ENCODE assay signal across 25 cellular contexts in the genomic region with DNA sequence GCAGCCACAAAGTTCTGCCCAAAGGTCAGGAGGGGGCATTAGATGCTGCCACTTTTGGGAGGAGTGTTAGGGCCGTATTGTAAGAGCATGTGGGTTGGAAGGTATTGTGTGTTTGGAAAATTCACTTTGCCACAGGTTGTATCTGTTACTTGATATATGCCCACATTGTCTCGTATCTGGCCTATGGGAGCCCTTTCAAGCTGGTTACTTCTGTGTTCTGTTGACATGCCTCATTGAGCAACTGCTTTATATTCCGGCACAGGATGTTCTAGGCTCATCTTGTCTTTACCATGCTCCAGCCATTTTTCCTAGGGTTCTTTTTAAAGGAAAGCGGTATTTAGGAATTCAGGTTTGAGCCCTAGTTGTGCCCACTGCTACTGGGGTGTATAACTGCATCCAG.
"Had no signal": no experiment of that assay in that cellular context is flagged by ENCODE, and none has a peak within 500 bp of the region (broad histone marks: within the 10 kb centered on the region; RNA-seq: fewer than 3 reads in every experiment).

No MANE protein-coding gene starts in this region.

- ATAC-seq: gastroesophageal sphincter, heart left ventricle, left cardiac atrium, mucosa of descending colon had no signal

- DNase-seq: activated CD4-positive, alpha-beta T cell treated with anti-CD3 and anti-CD28 coated beads for 1 hour; activated CD4-positive, alpha-beta T cell treated with anti-CD3 and anti-CD28 coated beads, Interleukin-2, amount 50 U/mL, for 1 hour; activated naive CD4-positive, alpha-beta T cell; activated T-cell treated with anti-CD3 and anti-CD28 coated beads, Interleukin-2, amount 50 U/mL, for 24 hours; adrenal gland; heart left ventricle; islet precursor cell; left cardiac atrium; mesenchymal stem cell; mucosa of descending colon; sigmoid colon; stimulated activated CD4-positive, alpha-beta T cell treated with anti-CD3 and anti-CD28 coated beads, Interleukin-15, amount 100 ng/mL, for 24 hours; stimulated activated naive CD4-positive, alpha-beta T cell; T-helper 1 cell; testis had no signal

- H3K27me3 ChIP-seq: adrenal gland, breast epithelium, gastroesophageal sphincter, heart left ventricle, neural progenitor cell, sigmoid colon, testis had no signal

- H3K4me3 ChIP-seq: adrenal gland, breast epithelium, coronary artery, gastroesophageal sphincter, heart left ventricle, mucosa of descending colon, neural progenitor cell, sigmoid colon, smooth muscle cell, testis had no signal

- FAIRE-seq: astrocyte, TTC549 had no signal

- H3K9me3 Mint-ChIP-seq: activated T-cell treated with anti-CD3 and anti-CD28 coated beads, Interleukin-2, amount 50 U/mL, for 24 hours; activated T-helper 2 cell treated with anti-CD3 and anti-CD28 coated beads, Interferon-gamma antibody, Interleukin-2, Interleukin-4, amounts not matched to agents 10 μg/mL and 5 μg/mL and 100 μg/mL, durations not matched to agents 14 hours and 24 hours and 36 hours; neural progenitor cell; type B pancreatic cell had no signal

- H3K27ac Mint-ChIP-seq: activated naive CD8-positive, alpha-beta T cell; activated T-cell treated with anti-CD3 and anti-CD28 coated beads, Interleukin-2, amount 50 U/mL, for 24 hours; activated T-helper 2 cell treated with anti-CD3 and anti-CD28 coated beads, Interferon-gamma antibody, Interleukin-2, Interleukin-4, amounts not matched to agents 10 μg/mL and 5 μg/mL and 100 μg/mL, durations not matched to agents 14 hours and 24 hours and 36 hours; neural progenitor cell; type B pancreatic cell had no signal

- H3K36me3 ChIP-seq: breast epithelium, neural progenitor cell had no signal

- H3K4me3 Mint-ChIP-seq: activated naive CD8-positive, alpha-beta T cell; activated T-cell treated with anti-CD3 and anti-CD28 coated beads, Interleukin-2, amount 50 U/mL, for 24 hours; neural progenitor cell; type B pancreatic cell had no signal

- H3K27ac ChIP-seq: adrenal gland, breast epithelium, coronary artery, gastroesophageal sphincter, heart left ventricle, neural progenitor cell, sigmoid colon, testis had no signal

- H3K27me3 Mint-ChIP-seq: activated naive CD8-positive, alpha-beta T cell; activated T-cell treated with anti-CD3 and anti-CD28 coated beads, Interleukin-2, amount 50 U/mL, for 24 hours; type B pancreatic cell had no signal

- H3K9me3 ChIP-seq: adrenal gland, breast epithelium, gastroesophageal sphincter, heart left ventricle, mucosa of descending colon, sigmoid colon, testis had no signal
